15 cellular contexts compared by ENCODE assay signal in genomic region chr2:62208758-62209114, GRCh38. TPM values are rescaled to one million over a fixed set of nuclear protein-coding genes. Genes with fewer than 3 reads are reported as not detected.
DNase-seq lines count a peak whose midpoint lies in the region; ATAC-seq and TF ChIP-seq lines count a peak whose summit lies in the region.
"Had no signal": no experiment of that assay in that cellular context is flagged by ENCODE, and none has a peak within 500 bp of the region (broad histone marks: within the 10 kb centered on the region; RNA-seq: fewer than 3 reads in every experiment).

No MANE protein-coding gene starts in this region.

- H3K27me3 Mint-ChIP-seq in endodermal cell (ENCODE audit: insufficient read depth): no peaks in the 10 kb centered on the region
- H3K27me3 Mint-ChIP-seq in stimulated activated naive CD8-positive, alpha-beta T cell treated with anti-CD3 and anti-CD28 coated beads, Interleukin-15, Interleukin-2, amounts not matched to agents 100 ng/mL and 50 ng/mL, for 24 hours: no peaks in the 10 kb centered on the region

- H3K36me3 Mint-ChIP-seq in endodermal cell (ENCODE audit: low read depth): peaks cover 29% of the 10 kb centered on the region
- H3K36me3 Mint-ChIP-seq in stimulated activated naive CD8-positive, alpha-beta T cell treated with anti-CD3 and anti-CD28 coated beads, Interleukin-15, Interleukin-2, amounts not matched to agents 100 ng/mL and 50 ng/mL, for 24 hours (ENCODE audit: low read depth): peaks cover 71% of the 10 kb centered on the region

- no peak overlapping the region for H3K9ac ChIP-seq in endodermal cell (ENCODE audit: extremely low read depth, low read length, poor library complexity, severe bottlenecking)
- H3K9ac ChIP-seq: parathyroid adenoma had no signal

- H3K4me1 ChIP-seq in right atrium auricular region (peaks cover 0 to 55% of the 10 kb centered on the region in 2 donors), endodermal cell (ENCODE audit: control insufficient read depth, insufficient read depth, low read length) (peaks cover 19% of the 10 kb centered on the region)
- H3K4me1 ChIP-seq: parathyroid adenoma had no signal

- H3K27me3 ChIP-seq in right atrium auricular region (no peaks in the 10 kb centered on the region), endodermal cell (ENCODE audit: control insufficient read depth, insufficient read depth, low read length, poor library complexity, severe bottlenecking) (no peaks in the 10 kb centered on the region)
- H3K27me3 ChIP-seq: uterus had no signal

- H3K4me3 Mint-ChIP-seq in endodermal cell: no peak overlapping the region
- peak overlapping the region; percentile 42 for H3K4me3 Mint-ChIP-seq in stimulated activated naive CD8-positive, alpha-beta T cell treated with anti-CD3 and anti-CD28 coated beads, Interleukin-15, Interleukin-2, amounts not matched to agents 100 ng/mL and 50 ng/mL, for 24 hours
- H3K4me3 Mint-ChIP-seq: HFFc6 had no signal

- DNase-seq in Right ventricle myocardium superior (no peak), right atrium auricular region (ENCODE audit: low spot score) (no peak), endodermal cell (peak; percentile 35), Ammon's horn (ENCODE audit: low spot score) (no peak), NCI-H748 treated with DMSO at 0.1 percent for 48 hours (lab: John Stamatoyannopoulos, UW) (no peak)
- peak; percentile 65 for DNase-seq in activated CD8-positive, alpha-beta memory T cell treated with anti-CD3 and anti-CD28 coated beads, Interleukin-2, amount 50 U/mL, for 4 hours
- DNase-seq: AML-193, DMS79 treated with DMSO at 0.1 percent for 48 hours, HFFc6, NCI-H2081 treated with DMSO at 0.1 percent for 48 hours, NCI-H774, uterus had no signal

- intact Hi-C loops in Right ventricle myocardium superior (cut with DNase I): loop anchor here (10.0 kb wide), 1 partner anchor 284 kb away; no protein-coding TSS in a partner anchor

- no peaks in the 10 kb centered on the region for H3K36me3 ChIP-seq in right atrium auricular region
- H3K36me3 ChIP-seq in endodermal cell (ENCODE audit: control insufficient read depth, insufficient read depth, low read length): peaks cover 63% of the 10 kb centered on the region
- H3K36me3 ChIP-seq: uterus had no signal

- H3K27ac ChIP-seq in right atrium auricular region (peak overlapping the region in 1 of 2 donors; percentile 35), endodermal cell (ENCODE audit: low read depth, low read length) (no peak overlapping the region)
- H3K27ac ChIP-seq: parathyroid adenoma had no signal

- TF ChIP-seq CTCF in right atrium auricular region (IDR thresholded peaks at IDR 0.05): no peak
- TF ChIP-seq CTCF in endodermal cell (conservative IDR thresholded peaks at IDR 0.05): no peak

- no peak overlapping the region for H3K4me3 ChIP-seq in right atrium auricular region
- H3K4me3 ChIP-seq in endodermal cell (ENCODE audit: low read length): peak overlapping the region; percentile 65
- H3K4me3 ChIP-seq: uterus had no signal

- 86 to 100% methylated on average over 2 to 5 of the region's 5 CpGs for WGBS in endodermal cell (ENCODE audit: insufficient coverage in 1 of 2, insufficient read length in 1 of 2), 2 experiments

- no peak overlapping the region for H3K27ac Mint-ChIP-seq in endodermal cell
- H3K27ac Mint-ChIP-seq in stimulated activated naive CD8-positive, alpha-beta T cell treated with anti-CD3 and anti-CD28 coated beads, Interleukin-15, Interleukin-2, amounts not matched to agents 100 ng/mL and 50 ng/mL, for 24 hours: peak overlapping the region; percentile 81
- H3K27ac Mint-ChIP-seq: HFFc6 had no signal

- peaks cover 56% of the 10 kb centered on the region for H3K4me1 Mint-ChIP-seq in endodermal cell
- peaks cover 94% of the 10 kb centered on the region for H3K4me1 Mint-ChIP-seq in stimulated activated naive CD8-positive, alpha-beta T cell treated with anti-CD3 and anti-CD28 coated beads, Interleukin-15, Interleukin-2, amounts not matched to agents 100 ng/mL and 50 ng/mL, for 24 hours (ENCODE audit: low read depth)

- H3K9me3 Mint-ChIP-seq in endodermal cell: no peaks in the 10 kb centered on the region
- H3K9me3 Mint-ChIP-seq in stimulated activated naive CD8-positive, alpha-beta T cell treated with anti-CD3 and anti-CD28 coated beads, Interleukin-15, Interleukin-2, amounts not matched to agents 100 ng/mL and 50 ng/mL, for 24 hours: peaks cover 9% of the 10 kb centered on the region
- H3K9me3 Mint-ChIP-seq: HFFc6 had no signal

- peaks cover 0 to 3% of the 10 kb centered on the region in 2 donors for H3K9me3 ChIP-seq in right atrium auricular region
- no peaks in the 10 kb centered on the region for H3K9me3 ChIP-seq in endodermal cell (ENCODE audit: control insufficient read depth, low read length)
- H3K9me3 ChIP-seq: uterus had no signal

- peak; percentile 32 for ATAC-seq in Right ventricle myocardium superior (ENCODE audit: poor library complexity)
- ATAC-seq in GM21786 (IDR thresholded peaks at IDR 0.05; ENCODE audit: unreplicated experiment): no peak

RNA-seq across cellular contexts. Expression of gene B3GNT2, which starts 12.8 kb away (rescaled TPM):
- total RNA-seq in Right ventricle myocardium superior (14.6 TPM), right atrium auricular region (10 to 100 TPM; 17.7 to 31.1 TPM), endodermal cell (10 to 100 TPM; 38.7 to 59.2 TPM)
- polyA plus RNA-seq in endodermal cell (2013, experiment 1 of 2): 19.3 TPM
- polyA plus RNA-seq in endodermal cell (2013, experiment 2 of 2): 21.8 TPM

Comparison
In these comparisons a context has a peak if more than half of its experiments do, and no peak if none do; other contexts are left out.
1. DNase-seq: peak in activated CD8-positive, alpha-beta memory T cell treated with anti-CD3 and anti-CD28 coated beads, Interleukin-2, amount 50 U/mL, for 4 hours (single experiment) and endodermal cell (single experiment); none in Right ventricle myocardium superior (single experiment), right atrium auricular region (single experiment), Ammon's horn (single experiment) and NCI-H748 treated with DMSO at 0.1 percent for 48 hours (single experiment).